In genomic region chr22:30314918-30315317, GRCh38 we compare ENCODE assay signal across 8 cellular contexts. TPM values are rescaled to one million over a fixed set of nuclear protein-coding genes. Genes with fewer than 3 reads are reported as not detected.
DNase-seq lines count a peak whose midpoint lies in the region; ATAC-seq and TF ChIP-seq lines count a peak whose summit lies in the region.

No MANE protein-coding gene starts in this region.

- H3K4me3 ChIP-seq in osteoblast (ENCODE audit: insufficient read depth, low read length), result no peak overlapping the region

- ATAC-seq in HG03565 (IDR thresholded peaks at IDR 0.05; ENCODE audit: unreplicated experiment), result no peak
- ATAC-seq in HG02763 (IDR thresholded peaks at IDR 0.05; ENCODE audit: unreplicated experiment), result no peak

- H3K27me3 ChIP-seq in osteoblast (ENCODE audit: insufficient read depth, low read length), result no peaks in the 10 kb centered on the region

- H3K4me2 ChIP-seq in osteoblast (ENCODE audit: insufficient read depth, low read length), result no peak overlapping the region

- in situ Hi-C loops in Caki2 (cut with HindIII; ENCODE audit: low pct_unique_long_range_greater_than_20kb, low sequenced_read_pairs), result no loop called here

- H4K20me1 ChIP-seq in osteoblast (ENCODE audit: insufficient read depth, low read length), result peaks cover 81% of the 10 kb centered on the region

- no peak for TF ChIP-seq CTCF in osteoblast (IDR thresholded peaks at IDR 0.05; ENCODE audit: extremely low read depth, low read depth, low read length)

- H3K79me2 ChIP-seq in osteoblast (ENCODE audit: insufficient read depth, low read length), result peaks cover 87% of the 10 kb centered on the region

- H3K9me3 ChIP-seq in KOPT-K1 (ENCODE audit: insufficient read depth, low read length, poor library complexity, severe bottlenecking) (no peaks in the 10 kb centered on the region), osteoblast (ENCODE audit: low read depth, low read length) (no peaks in the 10 kb centered on the region)

- DNase-seq in Caki2 (ENCODE audit: low read depth) (peak; percentile 72), osteoblast (ENCODE audit: insufficient read length, low spot score, missing footprints) (peak; percentile 23), LoVo (ENCODE audit: low spot score) (no peak), SHP77 (lab: John Stamatoyannopoulos, UW) (no peak)
- peak; percentile 85 for DNase-seq in activated effector memory CD4-positive, alpha-beta T cell treated with anti-CD3 and anti-CD28 coated beads, Interleukin-2, amount 50 U/mL, for 16 hours

- no peak overlapping the region for H2AFZ ChIP-seq in osteoblast (ENCODE audit: low read length)

- peak overlapping the region; percentile 36 for H3K27ac ChIP-seq in KOPT-K1 (ENCODE audit: low read depth, low read length, poor library complexity, severe bottlenecking)
- no peak overlapping the region for H3K27ac ChIP-seq in osteoblast (ENCODE audit: low read depth, low read length)

- H3K4me1 ChIP-seq in osteoblast (ENCODE audit: insufficient read depth, low read length), result peaks cover 63% of the 10 kb centered on the region

- H3K36me3 ChIP-seq in KOPT-K1 (ENCODE audit: insufficient read depth, low read length) (peaks cover 53% of the 10 kb centered on the region), osteoblast (ENCODE audit: insufficient read depth, low read length) (peaks cover 10% of the 10 kb centered on the region)

RNA-seq across cellular contexts. Expression of gene TBC1D10A, which starts 11.8 kb away (rescaled TPM):
- 44.3 and 45.5 TPM in 2 replicates for total RNA-seq in Caki2 (2014; rRNA removed; shearing (Covaris generic); ENCODE audit: low replicate concordance)
- 30.6 and 32.9 TPM in 2 replicates for total RNA-seq in osteoblast

RNA-seq across cellular contexts. Expression of gene CASTOR1, which starts 25.6 kb away (rescaled TPM):
- 14.0 and 16.0 TPM in 2 replicates for total RNA-seq in Caki2 (2014; rRNA removed; shearing (Covaris generic); ENCODE audit: low replicate concordance)
- 5.3 and 5.8 TPM in 2 replicates for total RNA-seq in osteoblast

RNA-seq across cellular contexts. Expression of gene SF3A1, which starts 41.8 kb away (rescaled TPM):
- total RNA-seq in Caki2 (2014; rRNA removed; shearing (Covaris generic); ENCODE audit: low replicate concordance), result 12.7 and 15.5 TPM in 2 replicates
- total RNA-seq in osteoblast, result 21.7 and 30.6 TPM in 2 replicates

RNA-seq across cellular contexts. Expression of gene CCDC157, which starts 41.9 kb away (rescaled TPM):
- 2.0 and 2.2 TPM in 2 replicates for total RNA-seq in Caki2 (2014; rRNA removed; shearing (Covaris generic); ENCODE audit: low replicate concordance)
- 2.9 TPM in 2 replicates for total RNA-seq in osteoblast

RNA-seq across cellular contexts. Expression of gene OSM, which starts 48.3 kb away (rescaled TPM):
- total RNA-seq in Caki2 (2014; rRNA removed; shearing (Covaris generic); ENCODE audit: low replicate concordance), result not detected in 2 replicates
- total RNA-seq in osteoblast, result not detected in 2 replicates

Comparison
In these comparisons a context has a peak if more than half of its experiments do, and no peak if none do; other contexts are left out.
1. DNase-seq: peak in Caki2 (single experiment), activated effector memory CD4-positive, alpha-beta T cell treated with anti-CD3 and anti-CD28 coated beads, Interleukin-2, amount 50 U/mL, for 16 hours (single experiment) and osteoblast (single experiment); none in LoVo (single experiment) and SHP77 (0 of 2).